In genomic region chr12:106023034-106023433, GRCh38 we compare ENCODE assay signal across 22 cellular contexts.
"Had no signal": no experiment of that assay in that cellular context is flagged by ENCODE, and none has a peak within 500 bp of the region (broad histone marks: within the 10 kb centered on the region; RNA-seq: fewer than 3 reads in every experiment).

No MANE protein-coding gene starts in this region.

- ATAC-seq: activated T-cell treated with anti-CD3 and anti-CD28 coated beads, Interleukin-2, amount 50 U/mL, for 72 hours; left cardiac atrium had no signal

- H3K36me3 Mint-ChIP-seq: activated naive CD8-positive, alpha-beta T cell treated with anti-CD3 and anti-CD28 coated beads, Interleukin-2, amount 10 ng/mL, durations not matched to agents 7 days and 5 days; immature natural killer cell; memory B cell had no signal

- H3K27me3 ChIP-seq: upper lobe of left lung had no signal

- H3K4me3 ChIP-seq: spleen, thoracic aorta, upper lobe of left lung had no signal

- H3K4me3 Mint-ChIP-seq: activated CD4-positive, alpha-beta memory T cell treated with anti-CD3 and anti-CD28 coated beads, Interleukin-2, amount 10 ng/mL, durations not matched to agents 7 days and 5 days; activated CD4-positive, alpha-beta T cell treated with anti-CD3 and anti-CD28 coated beads, Interleukin-2, amount 10 ng/mL, durations not matched to agents 24 days and 14 days; activated naive CD4-positive, alpha-beta T cell treated with anti-CD3 and anti-CD28 coated beads for 36 hours; activated naive CD8-positive, alpha-beta T cell treated with anti-CD3 and anti-CD28 coated beads, Interleukin-2, amount 10 ng/mL, durations not matched to agents 7 days and 5 days; activated T-cell treated with anti-CD3 and anti-CD28 coated beads, Interleukin-2, amount 50 U/mL, for 72 hours; dendritic cell treated with granulocyte-macrophage colony-stimulating factor and Interleukin-4, amounts not matched to agents 40 ng/mL and 50 ng/mL, for 4 days; immature natural killer cell; memory B cell; nephron progenitor cell had no signal

- H3K27ac Mint-ChIP-seq: activated CD4-positive, alpha-beta memory T cell treated with anti-CD3 and anti-CD28 coated beads, Interleukin-2, amount 10 ng/mL, durations not matched to agents 7 days and 5 days; activated CD4-positive, alpha-beta T cell treated with anti-CD3 and anti-CD28 coated beads, Interleukin-2, amount 10 ng/mL, durations not matched to agents 24 days and 14 days; activated naive CD4-positive, alpha-beta T cell treated with anti-CD3 and anti-CD28 coated beads for 36 hours; activated naive CD8-positive, alpha-beta T cell treated with anti-CD3 and anti-CD28 coated beads, Interleukin-2, amount 10 ng/mL, durations not matched to agents 7 days and 5 days; activated T-cell treated with anti-CD3 and anti-CD28 coated beads, Interleukin-2, amount 50 U/mL, for 72 hours; dendritic cell treated with granulocyte-macrophage colony-stimulating factor and Interleukin-4, amounts not matched to agents 40 ng/mL and 50 ng/mL, for 4 days; immature natural killer cell; memory B cell; nephron progenitor cell; progenitor cell of endocrine pancreas had no signal

- H3K4me1 Mint-ChIP-seq: activated CD4-positive, alpha-beta memory T cell treated with anti-CD3 and anti-CD28 coated beads, Interleukin-2, amount 10 ng/mL, durations not matched to agents 7 days and 5 days; activated CD4-positive, alpha-beta T cell treated with anti-CD3 and anti-CD28 coated beads, Interleukin-2, amount 10 ng/mL, durations not matched to agents 24 days and 14 days; activated naive CD8-positive, alpha-beta T cell treated with anti-CD3 and anti-CD28 coated beads, Interleukin-2, amount 10 ng/mL, durations not matched to agents 7 days and 5 days; immature natural killer cell; memory B cell had no signal

- DNase-seq: activated CD4-positive, alpha-beta memory T cell treated with anti-CD3 and anti-CD28 coated beads, Interleukin-2, amount 10 ng/mL, durations not matched to agents 7 days and 5 days; activated CD4-positive, alpha-beta T cell treated with anti-CD3 and anti-CD28 coated beads, Interleukin-2, amount 10 ng/mL, durations not matched to agents 24 days and 14 days; activated effector memory CD4-positive, alpha-beta T cell treated with Interleukin-2 at 50 U/mL for 16 hours; activated naive CD4-positive, alpha-beta T cell treated with anti-CD3 and anti-CD28 coated beads for 36 hours; activated naive CD8-positive, alpha-beta T cell treated with anti-CD3 and anti-CD28 coated beads, Interleukin-2, amount 10 ng/mL, durations not matched to agents 7 days and 5 days; activated T-cell treated with anti-CD3 and anti-CD28 coated beads, Interleukin-2, amount 50 U/mL, for 72 hours; amniotic stem cell; cerebellar nuclear complex; effector CD4-positive, alpha-beta T cell; foreskin fibroblast; immature natural killer cell; left cardiac atrium; nephron progenitor cell; nucleus accumbens; spleen; stimulated activated CD4-positive, alpha-beta T cell treated with anti-CD3 and anti-CD28 coated beads, Interleukin-4, amount 100 ng/mL, for 1 hour; stimulated activated naive CD4-positive, alpha-beta T cell; upper lobe of left lung had no signal

- H3K36me3 ChIP-seq: spleen, thoracic aorta, upper lobe of left lung had no signal

- H3K9me3 ChIP-seq: thoracic aorta had no signal

- H3K27ac ChIP-seq: spleen, thoracic aorta, upper lobe of left lung had no signal

- H3K27me3 Mint-ChIP-seq: activated CD4-positive, alpha-beta T cell treated with anti-CD3 and anti-CD28 coated beads, Interleukin-2, amount 10 ng/mL, durations not matched to agents 24 days and 14 days; progenitor cell of endocrine pancreas had no signal
